Comparison of ENCODE assay signal across 9 cellular contexts in the genomic region with DNA sequence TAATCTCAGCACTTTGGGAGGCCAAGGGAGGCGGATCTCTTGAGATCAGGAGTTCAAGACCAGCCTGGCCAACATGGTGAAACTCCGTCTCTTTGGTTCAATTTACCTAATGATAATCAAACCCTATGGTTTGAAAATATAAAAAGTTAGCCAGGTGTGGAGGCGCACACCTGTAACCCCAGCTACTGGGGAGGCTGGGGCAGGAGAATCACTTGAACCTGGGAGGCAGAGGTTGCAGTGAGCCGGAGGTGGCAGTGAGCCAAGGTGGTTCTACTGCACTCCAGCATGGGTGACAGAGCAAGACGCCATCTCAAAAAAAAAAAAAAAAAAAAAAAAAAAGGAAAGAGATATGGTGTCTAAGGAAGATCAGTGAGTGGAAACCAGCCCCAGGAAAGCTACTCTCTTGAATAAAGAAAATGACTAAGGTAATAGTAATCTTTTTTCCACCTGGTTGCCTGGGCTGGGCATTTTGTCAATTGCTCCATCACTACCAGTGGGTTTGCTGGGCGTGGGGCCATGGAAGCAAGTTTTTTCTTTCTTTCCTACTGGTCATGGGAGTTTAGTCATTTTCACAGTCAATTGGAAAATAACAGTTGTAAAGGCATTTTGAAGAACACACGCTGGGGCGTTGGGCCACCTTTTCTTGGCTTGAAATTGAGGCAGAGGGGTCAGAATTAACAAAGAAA.
"Had no signal": no experiment of that assay in that cellular context is flagged by ENCODE, and none has a peak within 500 bp of the region (broad histone marks: within the 10 kb centered on the region; RNA-seq: fewer than 3 reads in every experiment).

No MANE protein-coding gene starts in this region.

- H3K27me3 ChIP-seq: SJSA1 had no signal

- H3K4me1 ChIP-seq: SJSA1 had no signal

- DNase-seq: activated CD4-positive, alpha-beta T cell treated with anti-CD3 and anti-CD28 coated beads, Interleukin-2, amount 50 U/mL, for 1 hour; activated CD8-positive, alpha-beta memory T cell treated with anti-CD3 and anti-CD28 coated beads for 24 hours; activated naive CD8-positive, alpha-beta T cell treated with anti-CD3 and anti-CD28 coated beads for 36 hours; dorsolateral prefrontal cortex; kidney glomerular epithelial cell; posterior cingulate gyrus; stimulated activated CD4-positive, alpha-beta T cell treated with anti-CD3 and anti-CD28 coated beads, Interleukin-2, amount 100 ng/mL, for 48 hours; SW 1271 had no signal

- H3K9me3 ChIP-seq: SJSA1 had no signal

- H3K36me3 ChIP-seq: SJSA1 had no signal

- H3K4me3 ChIP-seq: dorsolateral prefrontal cortex, SJSA1 had no signal

- H3K27ac ChIP-seq: dorsolateral prefrontal cortex, SJSA1 had no signal
